Comparison of ENCODE assay signal across 12 cellular contexts in the genomic region with DNA sequence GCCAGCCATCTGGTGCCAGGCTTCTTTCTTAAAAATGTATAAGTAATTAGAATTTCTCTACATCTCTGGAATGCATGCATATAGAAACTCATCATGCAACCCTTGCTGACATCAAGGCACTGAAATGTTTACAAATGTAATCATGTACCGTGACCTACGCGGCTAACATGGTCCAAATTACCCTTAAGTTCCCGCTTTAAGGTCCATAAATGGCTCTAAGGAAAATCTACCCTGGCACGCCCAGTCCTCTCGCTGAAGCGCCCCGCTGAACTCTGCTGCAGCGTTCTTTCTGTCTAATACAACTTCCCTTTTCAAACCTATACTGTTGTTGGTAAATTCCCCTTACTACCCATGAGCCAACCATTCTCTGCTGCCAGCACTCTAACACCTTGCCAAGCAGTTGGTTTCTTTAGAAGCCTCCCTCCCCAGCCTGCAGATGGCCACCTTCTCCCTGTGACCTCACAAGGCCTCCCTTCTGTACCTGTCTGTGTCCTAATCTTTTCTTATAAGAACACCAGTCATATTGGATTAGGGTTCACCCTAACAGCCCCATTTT. TPM values are rescaled to one million over a fixed set of nuclear protein-coding genes. Genes with fewer than 3 reads are reported as not detected.
DNase-seq lines count a peak whose midpoint lies in the region; ATAC-seq, FAIRE-seq and TF ChIP-seq lines count a peak whose summit lies in the region.
"Had no signal": no experiment of that assay in that cellular context is flagged by ENCODE, and none has a peak within 500 bp of the region (broad histone marks: within the 10 kb centered on the region; RNA-seq: fewer than 3 reads in every experiment).

No MANE protein-coding gene starts in this region.

- no peak overlapping the region for H3K9ac ChIP-seq in H1 (replicated peaks in 1 of 4; ENCODE audit: extremely low read depth in 1 of 4, low read depth in 3 of 4, low read length in 3 of 4)

- H2AK5ac ChIP-seq in H1 (ENCODE audit: low read depth, low read length): no peak overlapping the region

- no peak overlapping the region for H3K56ac ChIP-seq in H1 (replicated peaks; ENCODE audit: insufficient read length, low read depth, low read length)

- H2BK15ac ChIP-seq in H1 (ENCODE audit: low read length): no peak overlapping the region

- TF ChIP-seq POLR2A in H1 (IDR thresholded peaks at IDR 0.05; ENCODE audit: control extremely low read depth in 1 of 2, low read depth in 2 of 2, low read length in 2 of 2): no peak

- H3K36me3 ChIP-seq in H1 (ENCODE audit: control insufficient read depth in 2 of 4, insufficient read depth in 4 of 4, low read length in 3 of 4): no peaks in the 10 kb centered on the region

- no peak overlapping the region for H3K23ac ChIP-seq in H1 (ENCODE audit: insufficient read length)

- peak; percentile 23 to 28; a peak in 3 of 4 replicates for TF ChIP-seq RAD21 in H1 (IDR thresholded peaks at IDR 0.05 in 1 of 2, conservative IDR thresholded peaks at IDR 0.05 in 1 of 2; ENCODE audit: low read depth in 2 of 2, low read length in 2 of 2)

- POLR2A ChIA-PET in H1 (lab: Charles Lee; ENCODE audit: partially characterized antibody): interaction anchor here (0.8 to 57.4 kb wide), 3 partner anchors 9 to 75 kb away, joined by 3 to 1995 read pairs (median 3); a partner anchor contains a TSS

- H3K79me2 ChIP-seq in H1 (ENCODE audit: control insufficient read depth in 1 of 2, insufficient read depth in 2 of 2, low read length in 2 of 2): no peaks in the 10 kb centered on the region

- peaks cover 2 to 12% (median 8%) of the 10 kb centered on the region in 4 experiments for H3K4me1 ChIP-seq in H1 (replicated peaks in 1 of 4; ENCODE audit: control insufficient read depth in 3 of 4, insufficient read depth in 4 of 4, low read length in 3 of 4)

- H4K5ac ChIP-seq in H1 (ENCODE audit: insufficient read length, low read depth, low read length): no peak overlapping the region

- DNase-seq in NOMO-1 treated with DMSO at 0.1 percent for 48 hours (lab: John Stamatoyannopoulos, UW; ENCODE audit: unreplicated experiment) (peak; percentile 82), H1 (ENCODE audit: low read depth in 1 of 2, low spot score in 2 of 2) (no peak), omental fat pad (ENCODE audit: low spot score) (no peak), COLO829 (ENCODE audit: low spot score) (no peak)
- DNase-seq: activated naive CD4-positive, alpha-beta T cell treated with Interleukin-2 at 50 U/mL for 16 hours; GDM1; NCI-H2171 treated with DMSO at 0.1 percent for 48 hours; stimulated activated naive CD4-positive, alpha-beta T cell had no signal

- H3K27ac ChIP-seq in 22Rv1 (peak overlapping the region; percentile 53; the same call in 1 of the 2 replicates), H1 (ENCODE audit: low read depth, low read length) (no peak overlapping the region)

- H3K14ac ChIP-seq in H1 (ENCODE audit: insufficient read length): no peak overlapping the region

- no peak for FAIRE-seq in H1 (lab: Jason Lieb, UNC)

- 93% methylated on average over 9 of the region's 9 CpGs; no CpG with 5 or more reads in 1 of the 2 experiments for WGBS in H1 (ENCODE audit: extremely low coverage in 1 of 2, insufficient coverage in 1 of 2, insufficient read length in 1 of 2, insufficient replicate concordance in 2 of 2, low coverage in 1 of 2, low lambda C conversion rate in 2 of 2, missing lambda C conversion rate in 1 of 2), 2 experiments

- CTCF ChIA-PET in H1 (lab: Charles Lee; ENCODE audit: partially characterized antibody): interaction anchor here (0.9 to 1.8 kb wide), 2 partner anchors 13 to 224 kb away, joined by 3 to 6 read pairs; a partner anchor contains a TSS

- H2AFZ ChIP-seq in H1 (ENCODE audit: low read length): no peak overlapping the region

- no peak overlapping the region for H3K4ac ChIP-seq in H1 (replicated peaks; ENCODE audit: insufficient read length, low read depth, low read length)

- TF ChIP-seq CTCF in 22Rv1 (IDR thresholded peaks at IDR 0.05) (no peak; the same call in 1 of the 2 replicates), H1 (IDR thresholded peaks at IDR 0.05; ENCODE audit: control extremely low read depth in 1 of 3, insufficient read depth in 1 of 3, low read depth in 1 of 3, low read length in 3 of 3) (peak in 1 of 3 experiments; percentile 11; a peak in 1 of 4 replicates), omental fat pad (IDR thresholded peaks at IDR 0.05) (no peak)

- peak overlapping the region; percentile 13; the same call in 1 of the 2 replicates for H2BK20ac ChIP-seq in H1 (ENCODE audit: low read length)

- no peak overlapping the region for H2BK12ac ChIP-seq in H1 (ENCODE audit: low read depth, low read length)

- H2BK120ac ChIP-seq in H1 (replicated peaks; ENCODE audit: low read depth, low read length): no peak overlapping the region

- peaks cover 2% of the 10 kb centered on the region; the same call in 1 of the 2 replicates for H3K23me2 ChIP-seq in H1 (ENCODE audit: low read depth, low read length)

- H3K4me3 ChIP-seq in H1 (ENCODE audit: extremely low read depth in 1 of 4, insufficient read depth in 2 of 4, low read depth in 3 of 4, low read length in 4 of 4): no peak overlapping the region

- no peak overlapping the region for H4K91ac ChIP-seq in H1 (replicated peaks; ENCODE audit: insufficient read length, low read length)

- H4K8ac ChIP-seq in H1 (ENCODE audit: extremely low read depth, insufficient read depth, low read length): no peak overlapping the region

- H3K79me1 ChIP-seq in H1 (ENCODE audit: low read depth, low read length): no peaks in the 10 kb centered on the region

- H3K18ac ChIP-seq in H1 (ENCODE audit: extremely low read depth, low read length): no peak overlapping the region

- peak; percentile 63 for ATAC-seq in GM18502 (IDR thresholded peaks at IDR 0.05; ENCODE audit: poor library complexity, unreplicated experiment)
- no peak for ATAC-seq in omental fat pad (ENCODE audit: low FRiP score)
- ATAC-seq in HG03439 (IDR thresholded peaks at IDR 0.05; ENCODE audit: unreplicated experiment): no peak
- ATAC-seq in GM19455 (IDR thresholded peaks at IDR 0.05; ENCODE audit: unreplicated experiment): no peak

- H4K20me1 ChIP-seq in H1 (replicated peaks in 1 of 2; ENCODE audit: control insufficient read depth in 1 of 2, insufficient read depth in 2 of 2, low read length in 2 of 2): no peaks in the 10 kb centered on the region

- H3K4me2 ChIP-seq in H1 (ENCODE audit: insufficient read depth in 1 of 2, low read depth in 2 of 2, low read length in 2 of 2): no peak overlapping the region

- H3K27me3 ChIP-seq in H1 (replicated peaks in 1 of 4; ENCODE audit: control insufficient read depth in 3 of 4, extremely low read depth in 1 of 4, insufficient read depth in 3 of 4, low read length in 3 of 4): no peaks in the 10 kb centered on the region

- no peak overlapping the region for H2BK5ac ChIP-seq in H1 (ENCODE audit: low read depth, low read length)

- no peak for TF ChIP-seq EP300 in H1 (IDR thresholded peaks at IDR 0.05; ENCODE audit: borderline replicate concordance in 1 of 2, low read depth in 2 of 2, low read length in 2 of 2)

- H3K9me3 ChIP-seq in H1 (ENCODE audit: insufficient read depth in 2 of 2, low read depth in 1 of 2, low read length in 1 of 2): no peaks in the 10 kb centered on the region

TF ChIP-seq in H1, 55 proteins besides CTCF, POLR2A, EP300 and RAD21:
- TF ChIP-seq CHD2 (IDR thresholded peaks at IDR 0.05; ENCODE audit: low read length): no peak
- TF ChIP-seq GTF2F1 (IDR thresholded peaks at IDR 0.05; ENCODE audit: borderline replicate concordance, low read depth, low read length): no peak
- no peak for TF ChIP-seq KDM4A (IDR thresholded peaks at IDR 0.05; ENCODE audit: low read depth, low read length, severe bottlenecking)

RNA-seq across cellular contexts. Expression of a gene that starts 13.5 kb away (rescaled TPM):
- 25.0 and 25.7 TPM in 2 replicates for total RNA-seq in H1 (2021; fragmentation: NEBNext Ultra II Directional; extraction: Animal tissue kit (Norgen Biotek cat#: 25700))
- polyA plus RNA-seq in H1 (2011; rRNA removed): 39.2 and 41.6 TPM in 2 replicates
- 28.6 TPM for polyA plus RNA-seq in H1 (2011; cell fraction: cytosol; rRNA removed)
- 19.6 TPM for polyA plus RNA-seq in H1 (2011; cell fraction: nucleus; rRNA removed)
- 20.2 to 27.4 TPM (median 24.8 TPM) in 4 replicates for polyA plus RNA-seq in H1 (2012, experiment 1 of 2)
- polyA plus RNA-seq in H1 (2012, experiment 2 of 2): 29.7 TPM
- 23.9 TPM for polyA plus RNA-seq in H1 (2013, experiment 1 of 2)
- 27.9 TPM for polyA plus RNA-seq in H1 (2013, experiment 2 of 2)
- 8.0 and 8.7 TPM in 2 replicates for polyA minus RNA-seq in H1 (2011; rRNA and poly(A)+ RNA removed)
- 7.7 TPM for polyA minus RNA-seq in H1 (2011; cell fraction: cytosol; rRNA and poly(A)+ RNA removed)
- 9.2 TPM for polyA minus RNA-seq in H1 (2011; cell fraction: nucleus; rRNA and poly(A)+ RNA removed)
- 100 to 1,000 TPM in 2 of 4 donors, 10 to 100 TPM in 2; 32.8 to 625 (median 159) TPM for total RNA-seq in omental fat pad

RNA-seq across cellular contexts. Expression of a gene that starts 32.5 kb away (rescaled TPM):
- total RNA-seq in H1 (2021; fragmentation: NEBNext Ultra II Directional; extraction: Animal tissue kit (Norgen Biotek cat#: 25700)): 297 and 305 TPM in 2 replicates
- 210 and 243 TPM in 2 replicates for polyA plus RNA-seq in H1 (2011; rRNA removed)
- 212 TPM for polyA plus RNA-seq in H1 (2011; cell fraction: cytosol; rRNA removed)
- 524 TPM for polyA plus RNA-seq in H1 (2011; cell fraction: nucleus; rRNA removed)
- 221 to 290 TPM (median 254 TPM) in 4 replicates for polyA plus RNA-seq in H1 (2012, experiment 1 of 2)
- 144 TPM for polyA plus RNA-seq in H1 (2012, experiment 2 of 2)
- 120 TPM for polyA plus RNA-seq in H1 (2013, experiment 1 of 2)
- 108 TPM for polyA plus RNA-seq in H1 (2013, experiment 2 of 2)
- polyA minus RNA-seq in H1 (2011; rRNA and poly(A)+ RNA removed): 447 and 449 TPM in 2 replicates
- 271 TPM for polyA minus RNA-seq in H1 (2011; cell fraction: cytosol; rRNA and poly(A)+ RNA removed)
- 249 TPM for polyA minus RNA-seq in H1 (2011; cell fraction: nucleus; rRNA and poly(A)+ RNA removed)
- 10 to 100 TPM; 10.5 to 22.5 (median 13.9) TPM for total RNA-seq in omental fat pad

Comparison
In these comparisons a context has a peak if more than half of its experiments do, and no peak if none do; other contexts are left out.
1. RNA of a gene that starts 32.5 kb away (total RNA-seq): 297 to 305 TPM in H1; 10.5 to 22.5 TPM in omental fat pad; every median in the first group is over 10 times any median in the second.